30 cellular contexts compared by ENCODE assay signal in genomic region chr6:4986999-4987398, GRCh38.
"Had no signal": no experiment of that assay in that cellular context is flagged by ENCODE, and none has a peak within 500 bp of the region (broad histone marks: within the 10 kb centered on the region; RNA-seq: fewer than 3 reads in every experiment).

No MANE protein-coding gene starts in this region.

- DNase-seq: activated CD4-positive, alpha-beta memory T cell treated with anti-CD3 and anti-CD28 coated beads, Interleukin-2, amount 10 ng/mL, durations not matched to agents 7 days and 5 days; activated CD4-positive, alpha-beta T cell treated with anti-CD3 and anti-CD28 coated beads for 1 hour; activated CD4-positive, alpha-beta T cell treated with anti-CD3 and anti-CD28 coated beads for 4 hours; activated CD4-positive, alpha-beta T cell treated with anti-CD3 and anti-CD28 coated beads, Interleukin-2, amount 10 ng/mL, durations not matched to agents 7 days and 5 days; activated CD4-positive, alpha-beta T cell treated with anti-CD3 and anti-CD28 coated beads, Interleukin-2, amount 50 U/mL, for 4 hours; activated CD8-positive, alpha-beta memory T cell treated with anti-CD3 and anti-CD28 coated beads for 24 hours; activated effector memory CD4-positive, alpha-beta T cell treated with Interleukin-2 at 50 U/mL for 16 hours; activated gamma-delta T cell treated with Interleukin-2 at 50 U/mL for 16 hours; activated naive CD4-positive, alpha-beta T cell treated with anti-CD3 and anti-CD28 coated beads, Interleukin-2, amount 50 U/mL, for 16 hours; activated naive CD4-positive, alpha-beta T cell treated with Interleukin-2 at 50 U/mL for 16 hours; activated T-cell treated with anti-CD3 and anti-CD28 coated beads, Interleukin-2, amount 50 U/mL, for 4 hours; amniotic stem cell; anterior cingulate cortex; brain microvascular endothelial cell; dorsolateral prefrontal cortex; effector memory CD4-positive, alpha-beta T cell; endodermal cell; foreskin keratinocyte; gastrocnemius medialis; glutamatergic neuron; heart right ventricle; T-helper 2 cell had no signal

- H3K27me3 Mint-ChIP-seq: activated CD4-positive, alpha-beta memory T cell treated with anti-CD3 and anti-CD28 coated beads, Interleukin-2, amount 10 ng/mL, durations not matched to agents 7 days and 5 days; activated CD4-positive, alpha-beta T cell treated with anti-CD3 and anti-CD28 coated beads, Interleukin-2, amount 10 ng/mL, durations not matched to agents 7 days and 5 days; activated naive CD8-positive, alpha-beta T cell; dendritic cell treated with granulocyte-macrophage colony-stimulating factor and Interleukin-4, amounts not matched to agents 40 ng/mL and 50 ng/mL, for 4 days had no signal

- H3K36me3 Mint-ChIP-seq: WTC11 had no signal

- H3K9me3 Mint-ChIP-seq: activated CD4-positive, alpha-beta T cell treated with anti-CD3 and anti-CD28 coated beads, Interleukin-2, amount 10 ng/mL, durations not matched to agents 7 days and 5 days; activated T-helper 17 cell treated with anti-CD3 and anti-CD28 coated beads, Interleukin-2, amount 50 U/mL, for 72 hours; central memory CD8-positive, alpha-beta T cell; dendritic cell treated with granulocyte-macrophage colony-stimulating factor and Interleukin-4, amounts not matched to agents 40 ng/mL and 50 ng/mL, for 4 days had no signal

- ATAC-seq: activated T-cell treated with anti-CD3 and anti-CD28 coated beads, Interleukin-2, amount 50 U/mL, for 4 hours; activated T-helper 17 cell treated with anti-CD3 and anti-CD28 coated beads, Interleukin-2, amount 50 U/mL, for 72 hours; esophagus mucosa; foreskin keratinocyte; gastrocnemius medialis; heart right ventricle; WTC11 had no signal

- H3K27ac Mint-ChIP-seq: activated CD4-positive, alpha-beta memory T cell treated with anti-CD3 and anti-CD28 coated beads, Interleukin-2, amount 10 ng/mL, durations not matched to agents 7 days and 5 days; activated CD4-positive, alpha-beta T cell treated with anti-CD3 and anti-CD28 coated beads, Interleukin-2, amount 10 ng/mL, durations not matched to agents 7 days and 5 days; activated naive CD8-positive, alpha-beta T cell; activated T-helper 17 cell treated with anti-CD3 and anti-CD28 coated beads, Interleukin-2, amount 50 U/mL, for 72 hours; dendritic cell treated with granulocyte-macrophage colony-stimulating factor and Interleukin-4, amounts not matched to agents 40 ng/mL and 50 ng/mL, for 4 days; endodermal cell; WTC11 had no signal

- H3K4me1 ChIP-seq: foreskin keratinocyte, gastrocnemius medialis, heart right ventricle had no signal

- H3K9me3 ChIP-seq: gastrocnemius medialis had no signal

- H3K27ac ChIP-seq: brain microvascular endothelial cell, coronary artery, dorsolateral prefrontal cortex, foreskin keratinocyte, gastrocnemius medialis, heart right ventricle, VCaP had no signal

- H3K27me3 ChIP-seq: brain microvascular endothelial cell, dorsolateral prefrontal cortex, foreskin keratinocyte, gastrocnemius medialis, heart right ventricle had no signal

- H3K4me1 Mint-ChIP-seq: activated CD4-positive, alpha-beta memory T cell treated with anti-CD3 and anti-CD28 coated beads, Interleukin-2, amount 10 ng/mL, durations not matched to agents 7 days and 5 days; activated CD4-positive, alpha-beta T cell treated with anti-CD3 and anti-CD28 coated beads, Interleukin-2, amount 10 ng/mL, durations not matched to agents 7 days and 5 days; activated T-helper 17 cell treated with anti-CD3 and anti-CD28 coated beads, Interleukin-2, amount 50 U/mL, for 72 hours; central memory CD8-positive, alpha-beta T cell had no signal

- H3K4me3 ChIP-seq: coronary artery, dorsolateral prefrontal cortex, gastrocnemius medialis, heart right ventricle had no signal

- H3K4me3 Mint-ChIP-seq: activated CD4-positive, alpha-beta memory T cell treated with anti-CD3 and anti-CD28 coated beads, Interleukin-2, amount 10 ng/mL, durations not matched to agents 7 days and 5 days; activated CD4-positive, alpha-beta T cell treated with anti-CD3 and anti-CD28 coated beads, Interleukin-2, amount 10 ng/mL, durations not matched to agents 7 days and 5 days; activated naive CD8-positive, alpha-beta T cell; activated T-cell treated with anti-CD3 and anti-CD28 coated beads, Interleukin-2, amount 50 U/mL, for 4 hours; activated T-helper 17 cell treated with anti-CD3 and anti-CD28 coated beads, Interleukin-2, amount 50 U/mL, for 72 hours; central memory CD8-positive, alpha-beta T cell; dendritic cell treated with granulocyte-macrophage colony-stimulating factor and Interleukin-4, amounts not matched to agents 40 ng/mL and 50 ng/mL, for 4 days; endodermal cell; WTC11 had no signal

- H3K36me3 ChIP-seq: brain microvascular endothelial cell, gastrocnemius medialis had no signal
